Comparison of ENCODE assay signal across 10 cellular contexts in the genomic region with DNA sequence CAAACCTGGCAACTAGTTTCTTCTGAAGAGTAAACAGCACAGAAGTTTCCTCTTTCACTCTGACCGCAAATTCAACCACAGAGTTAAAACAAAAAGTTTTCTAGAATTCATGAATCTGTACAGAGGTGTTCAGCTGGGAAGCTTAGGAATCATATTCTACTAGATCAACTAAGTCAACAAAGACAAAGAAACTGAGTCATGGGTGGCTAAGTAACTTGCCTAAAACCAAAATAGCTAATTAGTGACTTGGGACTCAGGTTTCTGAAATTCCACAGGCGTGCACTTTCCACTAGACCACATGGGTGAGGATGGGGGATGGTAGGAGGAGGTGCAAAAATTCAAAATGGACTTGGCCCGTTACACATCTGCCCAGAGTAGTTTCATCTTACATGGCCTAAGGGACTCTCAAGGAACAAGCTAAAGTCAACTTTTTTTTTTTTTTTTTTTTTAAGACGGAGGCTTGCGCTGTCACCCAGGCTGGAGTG. TPM values are rescaled to one million over a fixed set of nuclear protein-coding genes. Genes with fewer than 3 reads are reported as not detected.
A peak's percentile ranks its signal among the peaks of the same experiment; 100 is the strongest.
DNase-seq lines count a peak whose midpoint lies in the region; ATAC-seq and TF ChIP-seq lines count a peak whose summit lies in the region.
"Had no signal": no experiment of that assay in that cellular context is flagged by ENCODE, and none has a peak within 500 bp of the region (broad histone marks: within the 10 kb centered on the region; RNA-seq: fewer than 3 reads in every experiment).

No MANE protein-coding gene starts in this region.

- H3K9me3 Mint-ChIP-seq in glutamatergic neuron (ENCODE audit: unreplicated experiment): no peaks in the 10 kb centered on the region
- H3K9me3 Mint-ChIP-seq: natural killer cell treated with Interleukin-12 subunit alpha and Interleukin-12 subunit beta and Interleukin-15 and Interleukin-18, amount 100 ng/mL, for 72 hours had no signal

- H3K36me3 Mint-ChIP-seq in glutamatergic neuron (ENCODE audit: unreplicated experiment): no peaks in the 10 kb centered on the region
- H3K36me3 Mint-ChIP-seq: natural killer cell treated with Interleukin-12 subunit alpha and Interleukin-12 subunit beta and Interleukin-15 and Interleukin-18, amount 100 ng/mL, for 72 hours had no signal

- intact Hi-C loops in gastrocnemius medialis (cut with DNase I; ENCODE audit: low total_unique reads): no loop called here

- peaks cover 36% of the 10 kb centered on the region for H3K4me1 ChIP-seq in adipocyte (ENCODE audit: control insufficient read depth, insufficient read depth, low read length)
- H3K4me1 ChIP-seq in gastrocnemius medialis: peaks cover 71 to 72% of the 10 kb centered on the region in 2 donors

- H3K4me3 Mint-ChIP-seq in glutamatergic neuron (ENCODE audit: unreplicated experiment): no peak overlapping the region
- H3K4me3 Mint-ChIP-seq: natural killer cell treated with Interleukin-12 subunit alpha and Interleukin-12 subunit beta and Interleukin-15 and Interleukin-18, amount 100 ng/mL, for 72 hours had no signal

- H3K27ac Mint-ChIP-seq in glutamatergic neuron (ENCODE audit: unreplicated experiment): no peak overlapping the region
- H3K27ac Mint-ChIP-seq: natural killer cell treated with Interleukin-12 subunit alpha and Interleukin-12 subunit beta and Interleukin-15 and Interleukin-18, amount 100 ng/mL, for 72 hours had no signal

- H3K4me3 ChIP-seq in adipocyte (ENCODE audit: low read length) (peak overlapping the region; percentile 6), gastrocnemius medialis (peak overlapping the region in 3 of 4 donors; percentile 5 to 14 (median 9))

- peak overlapping the region; percentile 71 to 83 (median 80) for H3K27ac ChIP-seq in gastrocnemius medialis
- H3K27ac ChIP-seq: VCaP had no signal

- in situ Hi-C loops in gastrocnemius medialis (cut with MboI; ENCODE audit: low sequenced_read_pairs in 4 of 4) (no loop called here), G401 (cut with HindIII; ENCODE audit: low sequenced_read_pairs) (no loop called here)

- no peak overlapping the region for H3K9ac ChIP-seq in adipocyte (ENCODE audit: low read length)

- H3K4me1 Mint-ChIP-seq in glutamatergic neuron (ENCODE audit: low read depth, unreplicated experiment): peaks cover 9% of the 10 kb centered on the region

- DNase-seq in adipocyte (ENCODE audit: low read depth) (peak; percentile 61), gastrocnemius medialis (peak; percentile 66 to 77), G401 (ENCODE audit: low spot score) (no peak), glutamatergic neuron (no peak), HuH-7.5 (ENCODE audit: low spot score) (no peak)
- DNase-seq: foreskin melanocyte had no signal

- no peaks in the 10 kb centered on the region for H3K27me3 ChIP-seq in adipocyte (replicated peaks; ENCODE audit: control insufficient read depth, insufficient read depth, low read length)
- no peaks in the 10 kb centered on the region for H3K27me3 ChIP-seq in gastrocnemius medialis

- TF ChIP-seq CTCF in gastrocnemius medialis (IDR thresholded peaks at IDR 0.05 in 4 of 5, conservative IDR thresholded peaks at IDR 0.05 in 1 of 5): no peak
- TF ChIP-seq CTCF in glutamatergic neuron (IDR thresholded peaks at IDR 0.05; ENCODE audit: partially characterized antibody, unreplicated experiment): no peak

- no peaks in the 10 kb centered on the region for H3K27me3 Mint-ChIP-seq in glutamatergic neuron (ENCODE audit: unreplicated experiment)

- TF ChIP-seq POLR2A in gastrocnemius medialis (IDR thresholded peaks at IDR 0.05): no peak

- ATAC-seq in GM19043 (IDR thresholded peaks at IDR 0.05; ENCODE audit: low read depth, unreplicated experiment): peak; percentile 62
- peak; percentile 58 for ATAC-seq in HG03196 (IDR thresholded peaks at IDR 0.05; ENCODE audit: unreplicated experiment)
- peak; percentile 87 to 95 for ATAC-seq in gastrocnemius medialis
- ATAC-seq: natural killer cell treated with Interleukin-12 subunit alpha and Interleukin-12 subunit beta and Interleukin-15 and Interleukin-18, amount 100 ng/mL, for 72 hours had no signal

- H3K9me3 ChIP-seq in adipocyte (ENCODE audit: control insufficient read depth, low read length) (no peaks in the 10 kb centered on the region), gastrocnemius medialis (no peaks in the 10 kb centered on the region)

- no peaks in the 10 kb centered on the region for H3K36me3 ChIP-seq in adipocyte (ENCODE audit: control insufficient read depth, insufficient read depth, low read length, severe bottlenecking)
- H3K36me3 ChIP-seq in gastrocnemius medialis: no peaks in the 10 kb centered on the region

RNA-seq across cellular contexts. Expression of a gene that starts 25.8 kb away (rescaled TPM):
- total RNA-seq in gastrocnemius medialis (10 to 100 TPM; 42.8 to 63.8 (median 50.4) TPM), glutamatergic neuron (ENCODE audit: unreplicated experiment) (1.7 TPM)
- 8.9 and 9.7 TPM in 2 replicates for total RNA-seq in G401 (2014; rRNA removed; shearing (Covaris generic))

Comparison
In these comparisons a context has a peak if more than half of its experiments do, and no peak if none do; other contexts are left out.
1. DNase-seq: peak in adipocyte (single experiment) and gastrocnemius medialis (2 of 2); none in G401 (single experiment), glutamatergic neuron (single experiment) and HuH-7.5 (single experiment).
2. Peak in every context shown above with its lines, with median percentiles within 50 percentile points of each other: ATAC-seq.